In the genomic region with DNA sequence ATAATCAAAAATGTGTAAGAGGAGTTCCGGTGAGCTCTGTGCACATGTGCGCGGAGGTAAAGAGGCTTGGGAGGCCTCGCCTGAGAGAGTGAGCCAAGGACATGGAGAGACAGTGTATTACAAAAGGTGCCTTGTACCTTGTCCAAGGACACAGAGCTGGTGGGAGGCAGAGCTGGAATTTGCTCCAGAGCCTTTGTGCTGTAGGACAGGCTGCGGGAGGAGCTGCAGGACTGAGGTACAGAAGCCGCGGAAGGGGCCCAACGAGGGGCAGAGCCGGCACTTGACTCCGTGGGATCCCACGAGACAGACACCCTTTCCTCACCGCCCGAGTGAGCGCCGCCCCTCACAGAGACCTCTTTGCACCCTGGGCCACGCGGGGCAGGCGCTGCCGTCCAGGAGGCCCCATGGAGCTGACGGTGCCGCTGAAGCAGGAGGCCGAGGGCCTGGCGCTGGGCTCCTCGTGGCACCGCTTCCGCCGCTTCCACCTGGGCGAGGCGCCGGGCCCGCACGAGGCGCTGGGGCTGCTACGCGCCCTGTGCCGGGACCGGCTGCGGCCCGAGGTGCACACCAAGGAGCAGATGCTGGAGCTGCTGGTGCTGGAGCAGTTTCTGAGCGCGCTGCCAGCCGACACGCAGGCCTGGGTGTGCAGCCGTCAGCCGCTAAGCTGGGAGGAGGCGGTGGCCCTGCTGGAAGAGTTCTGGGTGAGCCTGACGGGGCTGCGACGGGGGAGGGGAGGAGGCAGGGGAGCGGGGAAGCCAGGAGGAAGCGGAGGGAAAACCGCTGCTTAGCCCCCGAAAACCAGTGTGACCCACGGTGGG, we compare ENCODE assay signal across 8 cellular contexts.
DNase-seq lines count a peak whose midpoint lies in the region; ATAC-seq and TF ChIP-seq lines count a peak whose summit lies in the region.

No MANE protein-coding gene starts in this region.

- TF ChIP-seq CTCF in smooth muscle cell (IDR thresholded peaks at IDR 0.05; ENCODE audit: borderline replicate concordance, insufficient read depth, poor library complexity, severe bottlenecking): no peak

- peak overlapping the region; percentile 69 for H3K4me2 ChIP-seq in smooth muscle cell

- H3K27me3 ChIP-seq in HUES48 (ENCODE audit: control insufficient read depth, insufficient read depth, low read length) (peaks cover 9% of the 10 kb centered on the region; the same call in 1 of the 2 replicates), iPS-15b (ENCODE audit: control insufficient read depth, insufficient read depth, low read length) (peaks cover 5% of the 10 kb centered on the region), smooth muscle cell (ENCODE audit: low read depth) (no peaks in the 10 kb centered on the region)

- H3K27ac ChIP-seq in HUES48 (ENCODE audit: low read depth, low read length) (no peak overlapping the region), smooth muscle cell (ENCODE audit: low read depth) (no peak overlapping the region)

- H3K9me3 ChIP-seq in HUES48 (ENCODE audit: control insufficient read depth, insufficient read depth, low read length) (no peaks in the 10 kb centered on the region), iPS-15b (ENCODE audit: control insufficient read depth, insufficient read depth, low read length) (no peaks in the 10 kb centered on the region), smooth muscle cell (replicated peaks; ENCODE audit: low read depth) (no peaks in the 10 kb centered on the region)

- H3K27ac Mint-ChIP-seq in activated naive CD8-positive, alpha-beta T cell treated with anti-CD3 and anti-CD28 coated beads, Interleukin-2, amount 10 ng/mL, durations not matched to agents 7 days and 5 days: peak overlapping the region; percentile 27

- peak overlapping the region; percentile 30 for H3K4me3 Mint-ChIP-seq in activated naive CD8-positive, alpha-beta T cell treated with anti-CD3 and anti-CD28 coated beads, Interleukin-2, amount 10 ng/mL, durations not matched to agents 7 days and 5 days

- H3F3A ChIP-seq in smooth muscle cell (ENCODE audit: low read depth): no peaks in the 10 kb centered on the region

- ATAC-seq in activated naive CD8-positive, alpha-beta T cell treated with anti-CD3 and anti-CD28 coated beads, Interleukin-2, amount 10 ng/mL, durations not matched to agents 7 days and 5 days (ENCODE audit: low read depth): peak; percentile 53
- ATAC-seq in HG02970 (IDR thresholded peaks at IDR 0.05; ENCODE audit: low FRiP score, unreplicated experiment) (no peak), HG02973 (IDR thresholded peaks at IDR 0.05; ENCODE audit: unreplicated experiment) (no peak)

- H3K9ac ChIP-seq in HUES48 (ENCODE audit: low read depth, low read length) (peak overlapping the region; percentile 59), iPS-15b (ENCODE audit: low read depth, low read length) (peak overlapping the region; percentile 85), smooth muscle cell (ENCODE audit: low read depth) (no peak overlapping the region)

- WGBS in smooth muscle cell (ENCODE audit: low lambda C conversion rate): 61% methylated on average over 52 of the region's 54 CpGs

- peaks cover 10% of the 10 kb centered on the region for H3K4me1 Mint-ChIP-seq in activated naive CD8-positive, alpha-beta T cell treated with anti-CD3 and anti-CD28 coated beads, Interleukin-2, amount 10 ng/mL, durations not matched to agents 7 days and 5 days

- peak; percentile 47 for DNase-seq in activated naive CD8-positive, alpha-beta T cell treated with anti-CD3 and anti-CD28 coated beads, Interleukin-2, amount 10 ng/mL, durations not matched to agents 7 days and 5 days
- no peak for DNase-seq in smooth muscle cell (lab: John Stamatoyannopoulos, UW; ENCODE audit: unreplicated experiment)
- no peak for DNase-seq in activated effector memory CD4-positive, alpha-beta T cell treated with anti-CD3 and anti-CD28 coated beads, Interleukin-2, amount 50 U/mL, for 16 hours
- no peak for DNase-seq in stimulated activated naive CD4-positive, alpha-beta T cell treated with Interleukin-2 at 50 U/mL for 16 hours (lab: John Stamatoyannopoulos, UW)

- H3K79me2 ChIP-seq in smooth muscle cell (ENCODE audit: low read depth): no peaks in the 10 kb centered on the region

- POLR2A ChIA-PET in activated naive CD8-positive, alpha-beta T cell treated with anti-CD3 and anti-CD28 coated beads, Interleukin-2, amount 10 ng/mL, durations not matched to agents 7 days and 5 days (lab: Charles Lee): no interaction called here

- H3K36me3 Mint-ChIP-seq in activated naive CD8-positive, alpha-beta T cell treated with anti-CD3 and anti-CD28 coated beads, Interleukin-2, amount 10 ng/mL, durations not matched to agents 7 days and 5 days: no peaks in the 10 kb centered on the region

- H3K4me1 ChIP-seq in HUES48 (ENCODE audit: control insufficient read depth, insufficient read depth, low read length): peaks cover 10% of the 10 kb centered on the region; the same call in 1 of the 2 replicates
- no peaks in the 10 kb centered on the region for H3K4me1 ChIP-seq in iPS-15b (ENCODE audit: control insufficient read depth, insufficient read depth, low read length)
- no peaks in the 10 kb centered on the region for H3K4me1 ChIP-seq in smooth muscle cell (ENCODE audit: low read depth)

- H3K36me3 ChIP-seq in HUES48 (ENCODE audit: control insufficient read depth, insufficient read depth, low read length) (no peaks in the 10 kb centered on the region), iPS-15b (ENCODE audit: control insufficient read depth, insufficient read depth, low read length) (no peaks in the 10 kb centered on the region), smooth muscle cell (ENCODE audit: low read depth) (no peaks in the 10 kb centered on the region)

- H3K9me3 Mint-ChIP-seq in activated naive CD8-positive, alpha-beta T cell treated with anti-CD3 and anti-CD28 coated beads, Interleukin-2, amount 10 ng/mL, durations not matched to agents 7 days and 5 days: no peaks in the 10 kb centered on the region

- H2AFZ ChIP-seq in smooth muscle cell (ENCODE audit: low read depth): no peak overlapping the region

- H3K4me3 ChIP-seq in HUES48 (ENCODE audit: low read depth, low read length): peak overlapping the region; percentile 39; the same call in 1 of the 2 replicates
- peak overlapping the region; percentile 68 for H3K4me3 ChIP-seq in iPS-15b (ENCODE audit: low read depth, low read length)
- peak overlapping the region; percentile 5 for H3K4me3 ChIP-seq in smooth muscle cell

- no peaks in the 10 kb centered on the region for H3K27me3 Mint-ChIP-seq in activated naive CD8-positive, alpha-beta T cell treated with anti-CD3 and anti-CD28 coated beads, Interleukin-2, amount 10 ng/mL, durations not matched to agents 7 days and 5 days

- H4K20me1 ChIP-seq in smooth muscle cell (ENCODE audit: low read depth): no peaks in the 10 kb centered on the region

Comparison
In these comparisons a context has a peak if more than half of its experiments do, and no peak if none do; other contexts are left out.
1. H3K4me3 ChIP-seq: peak in every context shown above with its lines; median percentile 68 in iPS-15b; 39 in HUES48; 5 in smooth muscle cell.